In the genomic region with DNA sequence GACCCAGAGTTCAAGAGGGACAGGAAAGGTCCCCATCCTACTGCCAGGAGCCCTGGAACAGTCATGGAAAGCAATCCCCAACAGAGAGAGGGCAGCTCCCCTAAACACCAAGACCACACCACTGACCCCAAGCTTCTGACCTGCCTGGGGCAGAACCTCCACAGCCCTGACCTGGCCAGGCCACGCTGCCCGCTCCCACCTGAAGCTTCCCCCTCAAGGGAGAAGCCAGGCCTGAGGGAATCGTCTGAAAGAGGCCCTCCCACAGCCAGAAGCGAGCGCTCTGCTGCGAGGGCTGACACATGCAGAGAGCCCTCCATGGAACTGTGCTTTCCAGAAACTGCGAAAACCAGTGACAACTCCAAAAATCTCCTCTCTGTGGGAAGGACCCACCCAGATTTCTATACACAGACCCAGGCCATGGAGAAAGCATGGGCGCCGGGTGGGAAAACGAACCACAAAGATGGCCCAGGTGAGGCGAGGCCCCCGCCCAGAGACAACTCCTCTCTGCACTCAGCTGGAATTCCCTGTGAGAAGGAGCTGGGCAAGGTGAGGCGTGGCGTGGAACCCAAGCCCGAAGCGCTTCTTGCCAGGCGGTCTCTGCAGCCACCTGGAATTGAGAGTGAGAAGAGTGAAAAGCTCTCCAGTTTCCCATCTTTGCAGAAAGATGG, we compare ENCODE assay signal across 15 cellular contexts. TPM values are rescaled to one million over a fixed set of nuclear protein-coding genes. Genes with fewer than 3 reads are reported as not detected.
DNase-seq lines count a peak whose midpoint lies in the region; ATAC-seq, FAIRE-seq and TF ChIP-seq lines count a peak whose summit lies in the region.
"Had no signal": no experiment of that assay in that cellular context is flagged by ENCODE, and none has a peak within 500 bp of the region (broad histone marks: within the 10 kb centered on the region; RNA-seq: fewer than 3 reads in every experiment).

No MANE protein-coding gene starts in this region.

- H3K27me3 ChIP-seq in CD8-positive, alpha-beta T cell (ENCODE audit: insufficient read depth, low read length) = no peaks in the 10 kb centered on the region
- H3K27me3 ChIP-seq: brain microvascular endothelial cell, gastroesophageal sphincter, suprapubic skin had no signal

- ATAC-seq in CD8-positive, alpha-beta T cell = no peak
- no peak for ATAC-seq in naive B cell (ENCODE audit: low read depth in 2 of 2)

- peak overlapping the region; percentile 65 for H3K27ac ChIP-seq in CD8-positive, alpha-beta T cell (ENCODE audit: low read depth, low read length)
- H3K27ac ChIP-seq: brain microvascular endothelial cell, KMS-11, suprapubic skin had no signal

- peaks cover 73% of the 10 kb centered on the region for H3K4me1 ChIP-seq in CD8-positive, alpha-beta T cell (ENCODE audit: insufficient read depth, low read length)

- peaks cover 22% of the 10 kb centered on the region for H3K36me3 Mint-ChIP-seq in CD8-positive, alpha-beta T cell
- H3K36me3 Mint-ChIP-seq in activated naive CD8-positive, alpha-beta T cell treated with anti-CD3 and anti-CD28 coated beads for 36 hours = peaks cover 22% of the 10 kb centered on the region
- no peaks in the 10 kb centered on the region for H3K36me3 Mint-ChIP-seq in naive B cell

- peak overlapping the region; percentile 52 for H3K4me3 ChIP-seq in CD8-positive, alpha-beta T cell (ENCODE audit: low read depth, low read length)
- H3K4me3 ChIP-seq: gastroesophageal sphincter had no signal

- H3K27ac Mint-ChIP-seq in CD8-positive, alpha-beta T cell = peak overlapping the region; percentile 97
- H3K27ac Mint-ChIP-seq in activated naive CD8-positive, alpha-beta T cell treated with anti-CD3 and anti-CD28 coated beads for 36 hours = peak overlapping the region; percentile 95
- H3K27ac Mint-ChIP-seq in naive B cell = peak overlapping the region in 4 of 6 donors; percentile 58 to 88 (median 76)

- no peaks in the 10 kb centered on the region for H3K27me3 Mint-ChIP-seq in CD8-positive, alpha-beta T cell (ENCODE audit: low read depth)
- no peaks in the 10 kb centered on the region for H3K27me3 Mint-ChIP-seq in activated naive CD8-positive, alpha-beta T cell treated with anti-CD3 and anti-CD28 coated beads for 36 hours
- no peaks in the 10 kb centered on the region for H3K27me3 Mint-ChIP-seq in naive B cell

- intact Hi-C loops in CD8-positive, alpha-beta T cell (cut with DNase I, micrococcal nuclease) = loop anchor here (5.0 to 10.0 kb wide), 4 partner anchors 163 to 1110 kb away; a partner anchor contains a TSS

- CTCF ChIA-PET in CD8-positive, alpha-beta T cell (lab: Charles Lee) = interaction anchor here (1.0 to 18.1 kb wide), 6 partner anchors 8 to 81 kb away, joined by 3 to 537 read pairs (median 6); a partner anchor contains a TSS

- H3K36me3 ChIP-seq in CD8-positive, alpha-beta T cell (ENCODE audit: insufficient read depth, low read length) = no peaks in the 10 kb centered on the region

- no peaks in the 10 kb centered on the region for H3K9me3 Mint-ChIP-seq in CD8-positive, alpha-beta T cell
- H3K9me3 Mint-ChIP-seq in activated naive CD8-positive, alpha-beta T cell treated with anti-CD3 and anti-CD28 coated beads for 36 hours = no peaks in the 10 kb centered on the region
- no peaks in the 10 kb centered on the region for H3K9me3 Mint-ChIP-seq in naive B cell
- H3K9me3 Mint-ChIP-seq: endodermal cell had no signal

- peak overlapping the region; percentile 84 for H3K4me3 Mint-ChIP-seq in CD8-positive, alpha-beta T cell
- H3K4me3 Mint-ChIP-seq in activated naive CD8-positive, alpha-beta T cell treated with anti-CD3 and anti-CD28 coated beads for 36 hours = peak overlapping the region; percentile 80
- peak overlapping the region in 5 of 8 donors; percentile 22 to 86 (median 51) for H3K4me3 Mint-ChIP-seq in naive B cell

- FAIRE-seq in urothelium cell line (lab: Jason Lieb, UNC) = no peak
- FAIRE-seq: islet of Langerhans had no signal

- in situ Hi-C loops in GM13977 (cut with MboI; ENCODE audit: low pct_unique_long_range_greater_than_20kb, low sequenced_read_pairs, unreplicated experiment) = loop anchor here (5.0 kb wide), 1 partner anchor 47 kb away; no protein-coding TSS in a partner anchor

- peaks cover 76% of the 10 kb centered on the region for H3K4me1 Mint-ChIP-seq in CD8-positive, alpha-beta T cell (ENCODE audit: low read depth)
- peaks cover 51% of the 10 kb centered on the region for H3K4me1 Mint-ChIP-seq in activated naive CD8-positive, alpha-beta T cell treated with anti-CD3 and anti-CD28 coated beads for 36 hours
- peaks cover 14 to 43% (median 31%) of the 10 kb centered on the region in 3 donors for H3K4me1 Mint-ChIP-seq in naive B cell

- no peak for TF ChIP-seq CTCF in CD8-positive, alpha-beta T cell (IDR thresholded peaks at IDR 0.05)
- TF ChIP-seq CTCF in GM13977 (IDR thresholded peaks at IDR 0.05; ENCODE audit: extremely low read depth, insufficient read depth, missing control alignments) = no peak

- no peak for DNase-seq in CD8-positive, alpha-beta T cell
- DNase-seq in GM13977 (ENCODE audit: low spot score) = peak; percentile 24
- DNase-seq in activated naive CD8-positive, alpha-beta T cell treated with anti-CD3 and anti-CD28 coated beads for 36 hours = no peak
- DNase-seq in naive B cell = no peak
- DNase-seq in urothelium cell line (ENCODE audit: low spot score) = no peak
- no peak for DNase-seq in AG08396 (ENCODE audit: low spot score)
- DNase-seq in stimulated activated CD4-positive, alpha-beta T cell treated with anti-CD3 and anti-CD28 coated beads, Interleukin-4, amount 100 ng/mL, for 24 hours = no peak
- DNase-seq in DMS153 (lab: John Stamatoyannopoulos, UW) = no peak
- DNase-seq: brain microvascular endothelial cell, NCI-H1930 had no signal

- no peaks in the 10 kb centered on the region for H3K9me3 ChIP-seq in CD8-positive, alpha-beta T cell (ENCODE audit: low read length)
- H3K9me3 ChIP-seq: gastroesophageal sphincter, suprapubic skin had no signal

- POLR2A ChIA-PET in CD8-positive, alpha-beta T cell (lab: Charles Lee) = interaction anchor here (2.8 to 4.7 kb wide), 4 partner anchors 42 to 51 kb away, joined by 8 to 42 read pairs (median 28); no protein-coding TSS in a partner anchor

RNA-seq across cellular contexts. Expression of a gene that starts 31.6 kb away (rescaled TPM):
- under 1 TPM in 1 of 2 experiments, not detected in 1; 0.58 TPM for total RNA-seq in CD8-positive, alpha-beta T cell
- total RNA-seq in activated naive CD8-positive, alpha-beta T cell treated with anti-CD3 and anti-CD28 coated beads for 36 hours = under 1 TPM in 1 of 2 experiments, not detected in 1; 0.04 TPM
- polyA plus RNA-seq in naive B cell (ENCODE audit: low read depth in 6 of 6) = 100 to 1,000 TPM in 3 of 6 donors, 10 to 100 TPM in 3; 29.6 to 131 (median 91.3) TPM
- total RNA-seq: endodermal cell had no signal
